Comparison of ENCODE assay signal across 13 cellular contexts in genomic region chr6:33623895-33624381, GRCh38. TPM values are rescaled to one million over a fixed set of nuclear protein-coding genes. Genes with fewer than 3 reads are reported as not detected.
DNase-seq lines count a peak whose midpoint lies in the region; FAIRE-seq and TF ChIP-seq lines count a peak whose summit lies in the region.
"Had no signal": no experiment of that assay in that cellular context is flagged by ENCODE, and none has a peak within 500 bp of the region (broad histone marks: within the 10 kb centered on the region; RNA-seq: fewer than 3 reads in every experiment).

No MANE protein-coding gene starts in this region.

- peaks cover 54% of the 10 kb centered on the region for H3K27me3 Mint-ChIP-seq in neural progenitor cell (ENCODE audit: insufficient read depth, low read depth)

- H3K27me3 ChIP-seq in bronchial epithelial cell (ENCODE audit: control insufficient read depth, insufficient read depth, low read length) = no peaks in the 10 kb centered on the region
- peaks cover 41% of the 10 kb centered on the region for H3K27me3 ChIP-seq in neural progenitor cell

- peaks cover 6% of the 10 kb centered on the region for H3K36me3 ChIP-seq in bronchial epithelial cell (ENCODE audit: control insufficient read depth, insufficient read depth, low read length)
- H3K36me3 ChIP-seq in neural progenitor cell = no peaks in the 10 kb centered on the region

- peak overlapping the region; percentile 59 for H3K4me3 Mint-ChIP-seq in neural progenitor cell

- TF ChIP-seq CTCF in bronchial epithelial cell (IDR thresholded peaks at IDR 0.05; ENCODE audit: insufficient read depth, low read length, severe bottlenecking) (no peak), neural progenitor cell (IDR thresholded peaks at IDR 0.05) (no peak), GM10266 (IDR thresholded peaks at IDR 0.05; ENCODE audit: control insufficient read depth, insufficient read depth, low read depth, missing control alignments) (no peak)

- H4K20me1 ChIP-seq in neural progenitor cell (ENCODE audit: low read depth) = no peaks in the 10 kb centered on the region

- H3K79me2 ChIP-seq in neural progenitor cell (ENCODE audit: low read depth) = no peaks in the 10 kb centered on the region

- FAIRE-seq in bronchial epithelial cell (lab: Jason Lieb, UNC) = no peak
- FAIRE-seq: A204.1, RCC 7860 had no signal

- H3K4me3 ChIP-seq in bronchial epithelial cell (ENCODE audit: low read depth, low read length) = no peak overlapping the region
- H3K4me3 ChIP-seq in neural progenitor cell = no peak overlapping the region
- H3K4me3 ChIP-seq: esophagus squamous epithelium had no signal

- H3K4me2 ChIP-seq in neural progenitor cell = no peak overlapping the region

- peaks cover 22% of the 10 kb centered on the region for H3F3A ChIP-seq in neural progenitor cell (ENCODE audit: low read depth)

- peak; percentile 36 for DNase-seq in NCI-H1436 (lab: John Stamatoyannopoulos, UW)
- no peak for DNase-seq in NCI-H1436 treated with DMSO at 0.1 percent for 48 hours (lab: John Stamatoyannopoulos, UW)
- peak; percentile 23 for DNase-seq in NCI-H1105 treated with DMSO at 0.1 percent for 48 hours (lab: John Stamatoyannopoulos, UW)
- DNase-seq in bronchial epithelial cell (ENCODE audit: low read depth) = peak; percentile 28
- DNase-seq in neural progenitor cell (ENCODE audit: low spot score) = no peak
- DNase-seq in NCI-H2081 treated with DMSO at 0.1 percent for 48 hours (lab: John Stamatoyannopoulos, UW) = no peak
- DNase-seq in GM10266 (ENCODE audit: extremely low spot score) = no peak
- DNase-seq in DMS 273 (lab: John Stamatoyannopoulos, UW; ENCODE audit: unreplicated experiment) = no peak
- DNase-seq: activated CD4-positive, CD25-positive, alpha-beta regulatory T cell treated with anti-CD3 and anti-CD28 coated beads, Interleukin-2, amount 50 U/mL, for 72 hours; esophagus squamous epithelium; islet precursor cell had no signal

- no peak overlapping the region for H3K27ac Mint-ChIP-seq in neural progenitor cell

- no peaks in the 10 kb centered on the region for H3K9me3 Mint-ChIP-seq in neural progenitor cell

- no peaks in the 10 kb centered on the region for H3K36me3 Mint-ChIP-seq in neural progenitor cell

- no peak overlapping the region for H2AFZ ChIP-seq in neural progenitor cell (replicated peaks)

- no peaks in the 10 kb centered on the region for H3K9me3 ChIP-seq in neural progenitor cell (ENCODE audit: low read depth)
- H3K9me3 ChIP-seq: esophagus squamous epithelium had no signal

- peaks cover 36% of the 10 kb centered on the region for H3K4me1 ChIP-seq in neural progenitor cell

- no peak overlapping the region for H3K9ac ChIP-seq in neural progenitor cell

- H3K4me1 Mint-ChIP-seq in neural progenitor cell = peaks cover 29% of the 10 kb centered on the region

- no peak overlapping the region for H3K27ac ChIP-seq in neural progenitor cell

RNA-seq across cellular contexts. Expression of gene ITPR3, which starts 2.8 kb away (rescaled TPM):
- total RNA-seq in bronchial epithelial cell (66.6 and 95.6 TPM in 2 replicates), neural progenitor cell (ENCODE audit: low replicate concordance) (1.5 and 3.4 TPM in 2 replicates)

RNA-seq across cellular contexts. Expression of gene BAK1, which starts 43.9 kb away (rescaled TPM):
- total RNA-seq in bronchial epithelial cell = 25.5 and 47.5 TPM in 2 replicates
- total RNA-seq in neural progenitor cell (ENCODE audit: low replicate concordance) = 13.9 and 40.0 TPM in 2 replicates

Comparison
In these comparisons a context has a peak if more than half of its experiments do, and no peak if none do; other contexts are left out.
1. DNase-seq: peak in NCI-H1436 (single experiment), NCI-H1105 treated with DMSO at 0.1 percent for 48 hours (single experiment) and bronchial epithelial cell (single experiment); none in NCI-H1436 treated with DMSO at 0.1 percent for 48 hours (single experiment), neural progenitor cell (single experiment), NCI-H2081 treated with DMSO at 0.1 percent for 48 hours (single experiment), GM10266 (single experiment) and DMS 273 (single experiment).
2. RNA of gene ITPR3, which starts 2.8 kb away (total RNA-seq): 66.6 to 95.6 TPM in bronchial epithelial cell; 1.5 to 3.4 TPM in neural progenitor cell; every median in the first group is over 10 times any median in the second.